ENCODE assay signal across 8 cellular contexts in the genomic region with DNA sequence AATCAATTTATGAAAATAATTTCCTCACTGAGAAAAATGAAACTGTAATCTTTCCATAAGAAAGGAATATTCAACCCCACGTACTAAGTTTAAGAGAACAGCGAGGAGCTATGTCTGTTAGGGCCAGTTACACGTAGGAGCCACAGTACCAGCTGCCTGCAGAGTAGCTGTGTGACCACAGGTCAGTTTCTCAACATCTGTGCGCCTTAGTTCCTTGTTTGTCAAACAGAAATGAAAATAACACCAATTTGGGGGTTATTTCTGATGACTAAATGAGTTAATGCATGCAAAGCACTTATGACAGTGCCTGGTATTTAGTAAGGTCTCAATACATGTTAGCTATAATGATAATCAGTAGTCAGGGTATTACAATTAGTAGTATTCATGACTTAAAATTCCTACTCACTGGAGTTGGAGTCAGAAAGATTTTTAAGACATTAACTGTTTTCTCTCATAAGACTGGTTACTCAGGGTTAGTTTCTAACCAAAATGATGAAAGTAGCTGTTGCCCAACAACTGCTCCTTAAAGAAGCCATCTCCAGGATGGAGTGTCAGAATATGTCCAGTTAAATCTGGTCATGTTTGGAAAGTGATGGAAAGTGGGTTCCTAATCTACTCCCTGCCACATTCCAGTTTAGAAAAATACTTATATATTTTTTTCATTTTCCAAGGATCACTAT.
DNase-seq lines count a peak whose midpoint lies in the region; ATAC-seq and TF ChIP-seq lines count a peak whose summit lies in the region.

No MANE protein-coding gene starts in this region.

- no peaks in the 10 kb centered on the region for H3K9me3 ChIP-seq in neutrophil
- no peaks in the 10 kb centered on the region for H3K9me3 ChIP-seq in gastroesophageal sphincter

- H3K4me1 ChIP-seq in neutrophil (ENCODE audit: control insufficient read depth in 1 of 2, insufficient read depth in 1 of 2, low read depth in 1 of 2, low read length in 1 of 2) (peaks cover 79 to 81% of the 10 kb centered on the region in 2 experiments), gastroesophageal sphincter (peaks cover 15 to 40% (median 30%) of the 10 kb centered on the region in 3 donors)

- DNase-seq in NAMALWA (ENCODE audit: low spot score), result peak; percentile 26
- no peak for DNase-seq in activated CD8-positive, alpha-beta memory T cell treated with anti-CD3 and anti-CD28 coated beads, Interleukin-2, amount 50 U/mL, for 48 hours
- DNase-seq in AG08396 (ENCODE audit: low spot score), result no peak
- no peak for DNase-seq in kidney tubule cell (ENCODE audit: low spot score)

- no peak for TF ChIP-seq EP300 in gastroesophageal sphincter (IDR thresholded peaks at IDR 0.05)

- H3K36me3 ChIP-seq in neutrophil (no peaks in the 10 kb centered on the region), gastroesophageal sphincter (no peaks in the 10 kb centered on the region)

- TF ChIP-seq POLR2A in gastroesophageal sphincter (IDR thresholded peaks at IDR 0.05), result no peak

- H3K27ac ChIP-seq in neutrophil (peak overlapping the region; percentile 98), gastroesophageal sphincter (no peak overlapping the region)

- H3K27me3 ChIP-seq in neutrophil (no peaks in the 10 kb centered on the region), gastroesophageal sphincter (no peaks in the 10 kb centered on the region)

- WGBS in gastroesophageal sphincter (ENCODE audit: low coverage in 1 of 2), 2 donors, result 53 to 93% methylated on average over 4 of the region's 4 CpGs

- ATAC-seq in GM18873 (IDR thresholded peaks at IDR 0.05; ENCODE audit: low FRiP score, unreplicated experiment) (peak; percentile 85), HG02678 (IDR thresholded peaks at IDR 0.05; ENCODE audit: unreplicated experiment) (peak; percentile 94), gastroesophageal sphincter (no peak)

- H3K4me3 ChIP-seq in neutrophil (ENCODE audit: low read depth in 1 of 2, low read length in 1 of 2) (peak overlapping the region; percentile 9 to 31), gastroesophageal sphincter (no peak overlapping the region)

- TF ChIP-seq CTCF in neutrophil (IDR thresholded peaks at IDR 0.05) (peak; percentile 72), gastroesophageal sphincter (IDR thresholded peaks at IDR 0.05) (no peak)

Comparison
In these comparisons a context has a peak if more than half of its experiments do, and no peak if none do; other contexts are left out.
1. H3K4me3 ChIP-seq: peak in neutrophil (2 of 2); none in gastroesophageal sphincter (0 of 2).